11 cellular contexts compared by ENCODE assay signal in the genomic region with DNA sequence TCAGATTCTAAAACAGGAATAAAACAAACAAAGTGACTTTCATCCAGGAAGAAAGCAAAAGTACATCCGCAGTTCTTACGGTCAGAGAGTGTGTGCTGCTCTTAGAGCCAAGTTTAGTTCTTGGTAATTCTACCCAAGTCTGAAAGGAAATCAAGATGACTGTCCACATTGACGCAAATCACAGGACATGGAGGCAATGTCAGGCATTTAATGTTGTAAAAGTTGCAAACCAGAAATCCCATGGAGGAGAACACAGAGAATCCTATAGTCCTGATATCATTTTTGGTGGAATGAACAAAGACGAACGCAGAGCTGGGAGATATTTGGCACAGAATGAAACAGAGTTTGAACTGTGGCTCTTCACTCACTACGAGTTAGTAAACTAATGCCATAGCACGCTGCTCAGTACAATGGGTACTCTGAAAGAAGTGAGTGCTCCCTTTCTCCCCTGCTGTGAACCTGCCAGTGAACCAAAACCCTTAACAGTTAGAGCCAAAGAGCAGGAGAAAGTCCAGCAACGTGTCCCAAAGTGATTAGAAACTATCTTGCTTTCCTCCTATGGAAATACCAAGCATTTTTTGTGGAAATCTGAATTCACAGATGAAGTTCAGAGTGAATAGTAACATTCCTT.
DNase-seq lines count a peak whose midpoint lies in the region; TF ChIP-seq lines count a peak whose summit lies in the region.
"Had no signal": no experiment of that assay in that cellular context is flagged by ENCODE, and none has a peak within 500 bp of the region (broad histone marks: within the 10 kb centered on the region; RNA-seq: fewer than 3 reads in every experiment).

No MANE protein-coding gene starts in this region.

- no peaks in the 10 kb centered on the region for H3K79me2 ChIP-seq in fibroblast of lung (ENCODE audit: control insufficient read depth, insufficient read depth, low read length)

- peak overlapping the region; percentile 60 for H2AFZ ChIP-seq in fibroblast of lung (ENCODE audit: low read length)
- H2AFZ ChIP-seq in neuron (ENCODE audit: low read depth, low read length), result peak overlapping the region; percentile 55

- no peak overlapping the region for H3K4me3 Mint-ChIP-seq in CD4-positive, alpha-beta memory T cell

- H3K9ac ChIP-seq in NT2/D1 (ENCODE audit: insufficient read length, low read depth), result no peak overlapping the region
- H3K9ac ChIP-seq in fibroblast of lung (ENCODE audit: insufficient read depth, low read length), result peak overlapping the region; percentile 35
- H3K9ac ChIP-seq: KMS-11 had no signal

- peaks cover 0 to 13% (median 0%) of the 10 kb centered on the region in 8 donors for H3K9me3 Mint-ChIP-seq in CD4-positive, alpha-beta memory T cell

- no peaks in the 10 kb centered on the region for H3K36me3 ChIP-seq in NT2/D1 (ENCODE audit: insufficient read depth, insufficient read length, low read length)
- H3K36me3 ChIP-seq in fibroblast of lung (ENCODE audit: control insufficient read depth, insufficient read depth, low read length), result no peaks in the 10 kb centered on the region
- H3K36me3 ChIP-seq in neuron (ENCODE audit: insufficient read depth, low read length), result no peaks in the 10 kb centered on the region
- no peaks in the 10 kb centered on the region for H3K36me3 ChIP-seq in CD4-positive, alpha-beta memory T cell (ENCODE audit: insufficient read depth, low read length)

- CTCF ChIA-PET in AG04450 (lab: Charles Lee), result no interaction called here
- CTCF ChIA-PET in CD4-positive, alpha-beta memory T cell (lab: Charles Lee; ENCODE audit: partially characterized antibody), result no interaction called here

- H3K4me2 ChIP-seq in fibroblast of lung (ENCODE audit: extremely low read depth, insufficient read depth, low read length), result peak overlapping the region; percentile 79
- H3K4me2 ChIP-seq: KMS-11 had no signal

- H3K27ac ChIP-seq in AG04450 (ENCODE audit: low read depth, low read length), result peak overlapping the region; percentile 94
- peak overlapping the region; percentile 93 for H3K27ac ChIP-seq in fibroblast of lung (ENCODE audit: insufficient read depth, low read length)
- H3K27ac ChIP-seq in CD4-positive, alpha-beta memory T cell (ENCODE audit: low read depth, low read length), result no peak overlapping the region
- H3K27ac ChIP-seq: KMS-11 had no signal

- H3K27me3 ChIP-seq in AG04450 (ENCODE audit: control insufficient read depth, insufficient read depth, low read length) (no peaks in the 10 kb centered on the region), NT2/D1 (ENCODE audit: insufficient read depth, insufficient read length) (no peaks in the 10 kb centered on the region), fibroblast of lung (ENCODE audit: control insufficient read depth, insufficient read depth, low read length) (no peaks in the 10 kb centered on the region), neuron (ENCODE audit: insufficient read depth, low read length) (no peaks in the 10 kb centered on the region)
- no peaks in the 10 kb centered on the region for H3K27me3 ChIP-seq in CD4-positive, alpha-beta memory T cell (ENCODE audit: insufficient read depth, low read length)

- TF ChIP-seq CTCF in AG04450 (IDR thresholded peaks at IDR 0.05; ENCODE audit: low read depth, low read length), result no peak
- no peak for TF ChIP-seq CTCF in fibroblast of lung (conservative IDR thresholded peaks at IDR 0.05 in 1 of 2, IDR thresholded peaks at IDR 0.05 in 1 of 2; ENCODE audit: low read depth in 1 of 2, low read length in 2 of 2)

- H3K4me3 ChIP-seq in AG04450 (ENCODE audit: low read depth, low read length) (peak overlapping the region; percentile 2; the same call in 1 of the 2 replicates), NT2/D1 (ENCODE audit: insufficient read length, low read depth) (no peak overlapping the region), fibroblast of lung (replicated peaks in 1 of 4; ENCODE audit: control extremely low read depth in 1 of 4, insufficient read depth in 1 of 4, low read depth in 3 of 4, low read length in 4 of 4) (peak overlapping the region in 3 of 4 experiments; percentile 1 to 32 (median 2)), neuron (ENCODE audit: low read length) (no peak overlapping the region)
- no peak overlapping the region for H3K4me3 ChIP-seq in CD4-positive, alpha-beta memory T cell (ENCODE audit: low read length in 2 of 2)

- H4K20me1 ChIP-seq in fibroblast of lung (ENCODE audit: control insufficient read depth, extremely low read depth, insufficient read depth, low read length), result no peaks in the 10 kb centered on the region

- no peak overlapping the region for H3K27ac Mint-ChIP-seq in CD4-positive, alpha-beta memory T cell

- no peaks in the 10 kb centered on the region for H3K4me1 Mint-ChIP-seq in CD4-positive, alpha-beta memory T cell

- DNase-seq in AG04450 (ENCODE audit: low read depth, low spot score), result peak; percentile 59
- DNase-seq in NT2/D1 (ENCODE audit: low read depth, low spot score), result peak; percentile 16
- peak; percentile 89 to 92 for DNase-seq in fibroblast of lung (ENCODE audit: low read depth in 2 of 2)
- DNase-seq in 8988T, result no peak
- no peak for DNase-seq in NCI-H2081 (lab: John Stamatoyannopoulos, UW)
- DNase-seq in CD4-positive, alpha-beta memory T cell, result no peak
- no peak for DNase-seq in activated CD8-positive, alpha-beta memory T cell treated with anti-CD3 and anti-CD28 coated beads for 24 hours
- DNase-seq: Caco-2; effector CD8-positive, alpha-beta T cell had no signal

- no peaks in the 10 kb centered on the region for H3K36me3 Mint-ChIP-seq in CD4-positive, alpha-beta memory T cell

- POLR2A ChIA-PET in AG04450 (lab: Yijun Ruan, JAX), result interaction anchor here (0.9 to 1.1 kb wide), 2 partner anchors 87 to 92 kb away, joined by 3 to 8 read pairs; no protein-coding TSS in a partner anchor
- POLR2A ChIA-PET in CD4-positive, alpha-beta memory T cell (lab: Charles Lee; ENCODE audit: partially characterized antibody), result no interaction called here

- H3K9me3 ChIP-seq in AG04450 (ENCODE audit: control insufficient read depth, insufficient read depth, low read length) (peaks cover 2% of the 10 kb centered on the region; the same call in 1 of the 2 replicates), NT2/D1 (ENCODE audit: insufficient read depth, low read length) (peaks cover 7% of the 10 kb centered on the region; the same call in 1 of the 2 replicates), fibroblast of lung (ENCODE audit: control insufficient read depth, insufficient read depth, low read depth, low read length) (no peaks in the 10 kb centered on the region), neuron (ENCODE audit: low read length) (no peaks in the 10 kb centered on the region)
- no peaks in the 10 kb centered on the region for H3K9me3 ChIP-seq in CD4-positive, alpha-beta memory T cell (ENCODE audit: control insufficient read depth in 1 of 2, low read length in 2 of 2)

- intact Hi-C loops in CD4-positive, alpha-beta memory T cell (cut with micrococcal nuclease), result no loop called here

- H3K4me1 ChIP-seq in NT2/D1 (ENCODE audit: insufficient read depth, insufficient read length), result no peaks in the 10 kb centered on the region
- peaks cover 28% of the 10 kb centered on the region for H3K4me1 ChIP-seq in fibroblast of lung (ENCODE audit: control insufficient read depth, extremely low read depth, insufficient read depth, low read length)
- H3K4me1 ChIP-seq in neuron (ENCODE audit: insufficient read depth, low read length), result peaks cover 7% of the 10 kb centered on the region
- H3K4me1 ChIP-seq in CD4-positive, alpha-beta memory T cell (ENCODE audit: insufficient read depth, low read length), result no peaks in the 10 kb centered on the region

- no peaks in the 10 kb centered on the region for H3K27me3 Mint-ChIP-seq in CD4-positive, alpha-beta memory T cell

Comparison
In these comparisons a context has a peak if more than half of its experiments do, and no peak if none do; other contexts are left out.
1. DNase-seq: peak in AG04450 (single experiment), NT2/D1 (single experiment) and fibroblast of lung (2 of 2); none in 8988T (single experiment), NCI-H2081 (0 of 2), CD4-positive, alpha-beta memory T cell (0 of 5) and activated CD8-positive, alpha-beta memory T cell treated with anti-CD3 and anti-CD28 coated beads for 24 hours (single experiment).
2. H3K4me3 ChIP-seq: peak in AG04450 (single experiment) and fibroblast of lung (3 of 4); none in NT2/D1 (single experiment), neuron (single experiment) and CD4-positive, alpha-beta memory T cell (0 of 2).